8 cellular contexts compared by ENCODE assay signal in genomic region chr19:8321067-8321759, GRCh38. TPM values are rescaled to one million over a fixed set of nuclear protein-coding genes. Genes with fewer than 3 reads are reported as not detected.
DNase-seq lines count a peak whose midpoint lies in the region; ATAC-seq and TF ChIP-seq lines count a peak whose summit lies in the region.

TSS of gene NDUFA7 (minus strand) at chr19:8321375. CDS start at chr19:8321358, 17 bp downstream.
TSS of gene RPS28 (plus strand) at chr19:8321496. CDS start at chr19:8321531, 35 bp downstream.

- CTCF ChIA-PET in AG04450 (lab: Charles Lee), result interaction anchor here (0.6 kb wide), 1 partner anchor 261 kb away, joined by 3 read pairs; no protein-coding TSS in a partner anchor

- DNase-seq in AG04450 (ENCODE audit: low read depth, low spot score) (peak; percentile 94), NCI-H2196 treated with DMSO at 0.1 percent for 48 hours (lab: John Stamatoyannopoulos, UW; ENCODE audit: unreplicated experiment) (peak; percentile 91), T47D (ENCODE audit: low read depth in 1 of 2, low spot score in 1 of 2) (peak; percentile 48 to 94)

- H3K27ac ChIP-seq in AG04450 (ENCODE audit: low read depth, low read length) (peak within 1 kb of the TSS; percentile 80), VCaP (peak within 1 kb of the TSS; percentile 82), skeletal muscle tissue (ENCODE audit: low read depth, low read length) (peak within 1 kb of the TSS; percentile 94)

- peak within 1 kb of the TSS; percentile 100 for H3K9ac ChIP-seq in skeletal muscle tissue (ENCODE audit: low read depth in 1 of 3, low read length in 3 of 3)

- peaks cover 35 to 48% (median 39%) of the 10 kb centered on the region in 3 donors for H3K4me1 ChIP-seq in skeletal muscle tissue (ENCODE audit: control insufficient read depth in 3 of 3, insufficient read depth in 3 of 3, low read length in 3 of 3)

- H3K4me3 ChIP-seq in AG04450 (ENCODE audit: low read depth, low read length) (peak within 1 kb of the TSS; percentile 99), iPS-18c (ENCODE audit: insufficient read depth, low read depth, low read length) (peak within 1 kb of the TSS; percentile 95), skeletal muscle tissue (ENCODE audit: low read length in 3 of 3) (peak within 1 kb of the TSS; percentile 99 to 100 (median 99))

- ATAC-seq in GM18873 (IDR thresholded peaks at IDR 0.05; ENCODE audit: low FRiP score, unreplicated experiment), result peak; percentile 69
- ATAC-seq in HG03135 (IDR thresholded peaks at IDR 0.05; ENCODE audit: unreplicated experiment), result peak; percentile 90

- H3K27me3 ChIP-seq in AG04450 (ENCODE audit: control insufficient read depth, insufficient read depth, low read length), result no peaks in the 10 kb centered on the region
- H3K27me3 ChIP-seq in skeletal muscle tissue (ENCODE audit: control insufficient read depth in 3 of 3, insufficient read depth in 3 of 3, low read length in 3 of 3), result no peaks in the 10 kb centered on the region

- POLR2A ChIA-PET in AG04450 (lab: Yijun Ruan, JAX), result interaction anchor here (0.6 to 2.0 kb wide), 10 partner anchors 9 to 250 kb away, joined by 3 to 11 read pairs (median 4); partner anchors contain the start of genes CD320, MARCHF2 and ZNF414

- in situ Hi-C loops in T47D (cut with HindIII; ENCODE audit: low pct_unique_long_range_greater_than_20kb, low sequenced_read_pairs), result no loop called here

- TF ChIP-seq CTCF in AG04450 (IDR thresholded peaks at IDR 0.05; ENCODE audit: low read depth, low read length) (0 out of 2 replicates have a peak, but pooled peaks have one; percentile 14), VCaP (conservative IDR thresholded peaks at IDR 0.05) (0 out of 2 replicates have a peak, but pooled peaks have one; percentile 7)

- H3K9me3 ChIP-seq in AG04450 (ENCODE audit: control insufficient read depth, insufficient read depth, low read length), result peaks cover 2% of the 10 kb centered on the region; the same call in 1 of the 2 replicates
- no peaks in the 10 kb centered on the region for H3K9me3 ChIP-seq in iPS-18c (ENCODE audit: control insufficient read depth, insufficient read depth, low read length)
- H3K9me3 ChIP-seq in skeletal muscle tissue (ENCODE audit: control insufficient read depth in 3 of 3, low read length in 3 of 3), result no peaks in the 10 kb centered on the region

- peaks cover 19 to 27% (median 20%) of the 10 kb centered on the region in 3 donors for H3K36me3 ChIP-seq in skeletal muscle tissue (ENCODE audit: control insufficient read depth in 3 of 3, insufficient read depth in 3 of 3, low read length in 3 of 3)

RNA-seq across cellular contexts. Expression of gene NDUFA7, which starts in this region (rescaled TPM):
- 31.5 and 46.1 TPM in 2 replicates for polyA plus RNA-seq in AG04450 (2011; rRNA removed)
- polyA minus RNA-seq in AG04450 (2011; rRNA and poly(A)+ RNA removed), result 38.6 and 56.7 TPM in 2 replicates
- total RNA-seq in skeletal muscle tissue, result 21.4 TPM

RNA-seq across cellular contexts. Expression of gene RPS28, which starts in this region (rescaled TPM):
- 424 and 658 TPM in 2 replicates for polyA plus RNA-seq in AG04450 (2011; rRNA removed)
- 188 and 234 TPM in 2 replicates for polyA minus RNA-seq in AG04450 (2011; rRNA and poly(A)+ RNA removed)
- total RNA-seq in skeletal muscle tissue, result 371 TPM

Comparison
In these comparisons a context has a peak if more than half of its experiments do, and no peak if none do; other contexts are left out.
1. Peak in every context shown above with its lines: DNase-seq, ATAC-seq, H3K4me3 ChIP-seq and H3K27ac ChIP-seq.